ENCODE assay signal across 1 cellular context in genomic region chr9:93122721-93123221, GRCh38.
TF ChIP-seq lines count a peak whose summit lies in the region.

No MANE protein-coding gene starts in this region.

TF ChIP-seq in SK-N-SH, 30 proteins besides CTCF, POLR2A, EP300 and RAD21:
- TF ChIP-seq MAX (IDR thresholded peaks at IDR 0.05; ENCODE audit: low read depth) (no peak), GATA2 (CRISPR knock-in tag; IDR thresholded peaks at IDR 0.05) (no peak), TCF12 (IDR thresholded peaks at IDR 0.05) (no peak), CHD2 (IDR thresholded peaks at IDR 0.05; ENCODE audit: low read length, partially characterized antibody) (no peak)
- TF ChIP-seq, protein P1, sequence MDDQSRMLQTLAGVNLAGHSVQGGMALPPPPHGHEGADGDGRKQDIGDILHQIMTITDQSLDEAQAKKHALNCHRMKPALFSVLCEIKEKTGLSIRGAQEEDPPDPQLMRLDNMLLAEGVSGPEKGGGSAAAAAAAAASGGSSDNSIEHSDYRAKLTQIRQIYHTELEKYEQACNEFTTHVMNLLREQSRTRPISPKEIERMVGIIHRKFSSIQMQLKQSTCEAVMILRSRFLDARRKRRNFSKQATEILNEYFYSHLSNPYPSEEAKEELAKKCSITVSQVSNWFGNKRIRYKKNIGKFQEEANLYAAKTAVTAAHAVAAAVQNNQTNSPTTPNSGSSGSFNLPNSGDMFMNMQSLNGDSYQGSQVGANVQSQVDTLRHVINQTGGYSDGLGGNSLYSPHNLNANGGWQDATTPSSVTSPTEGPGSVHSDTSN (IDR thresholded peaks at IDR 0.05) = no peak
